ENCODE assay signal across 8 cellular contexts in the genomic region with DNA sequence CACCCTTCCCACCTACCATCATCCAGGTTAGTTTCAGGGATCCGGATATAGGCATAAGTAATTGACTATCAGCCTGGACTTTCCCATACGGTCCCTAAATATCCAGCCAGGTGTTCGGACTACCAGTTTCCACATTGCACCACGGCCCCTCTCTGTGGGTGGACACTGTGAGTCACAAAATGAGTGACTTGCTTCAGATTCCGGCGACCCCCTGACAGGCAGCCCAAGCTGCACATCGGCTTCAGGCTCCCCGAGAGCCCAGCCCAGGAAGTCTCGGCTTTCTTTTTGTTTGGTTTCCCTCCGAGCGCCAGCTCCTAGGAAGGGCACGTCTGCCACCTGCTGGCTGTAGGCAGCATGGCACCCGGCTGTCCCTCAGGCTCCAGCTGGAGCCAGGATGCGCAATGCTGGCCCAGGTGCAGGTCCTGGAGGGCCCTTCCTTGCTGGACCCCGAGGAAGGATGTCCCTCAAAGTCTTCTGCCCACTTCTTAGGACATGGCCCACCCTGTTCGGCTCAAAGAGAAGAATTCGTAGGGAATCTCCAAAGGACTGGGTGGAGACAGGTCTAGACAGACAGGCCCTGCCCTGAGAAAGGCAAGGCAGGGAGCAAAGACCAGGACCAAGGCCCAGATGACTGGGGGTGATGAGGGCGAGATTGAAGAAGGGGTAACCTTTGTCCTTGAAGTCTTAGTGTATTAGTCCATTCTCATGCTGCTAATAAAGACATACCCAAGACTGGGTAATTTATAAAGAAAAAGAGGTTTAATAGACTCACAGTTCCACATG. TPM values are rescaled to one million over a fixed set of nuclear protein-coding genes. Genes with fewer than 3 reads are reported as not detected.
DNase-seq lines count a peak whose midpoint lies in the region; ATAC-seq and TF ChIP-seq lines count a peak whose summit lies in the region.

No MANE protein-coding gene starts in this region.

- peak overlapping the region; percentile 78 for H2AFZ ChIP-seq in mesenchymal stem cell (ENCODE audit: low read depth, low read length)

- H3K4me3 ChIP-seq in mesenchymal stem cell (ENCODE audit: insufficient read depth in 1 of 2, low read depth in 1 of 2, low read length in 2 of 2) = peak overlapping the region in 1 of 2 experiments; percentile 80

- WGBS in mesenchymal stem cell = 16% methylated on average over 17 of the region's 18 CpGs

- no peak overlapping the region for H3K4ac ChIP-seq in mesenchymal stem cell (ENCODE audit: low read depth in 1 of 2, low read length in 2 of 2)

- H3K36me3 Mint-ChIP-seq in activated CD8-positive, alpha-beta T cell treated with anti-CD3 and anti-CD28 coated beads for 36 hours (ENCODE audit: low read depth) = no peaks in the 10 kb centered on the region

- H3K4me1 ChIP-seq in mesenchymal stem cell (ENCODE audit: control insufficient read depth, insufficient read depth, low read depth, low read length) = no peaks in the 10 kb centered on the region

- no peak overlapping the region for H3K14ac ChIP-seq in mesenchymal stem cell (ENCODE audit: low read length in 2 of 2)

- H2BK120ac ChIP-seq in mesenchymal stem cell (ENCODE audit: low read depth, low read length) = no peak overlapping the region

- no peaks in the 10 kb centered on the region for H3K4me1 Mint-ChIP-seq in activated CD8-positive, alpha-beta T cell treated with anti-CD3 and anti-CD28 coated beads for 36 hours (ENCODE audit: low read depth)

- POLR2A ChIA-PET in activated CD8-positive, alpha-beta T cell treated with anti-CD3 and anti-CD28 coated beads for 36 hours (lab: Charles Lee) = interaction anchor here (0.6 kb wide), 1 partner anchor 1279 kb away, joined by 3 read pairs; no protein-coding TSS in a partner anchor

- intact Hi-C loops in activated CD8-positive, alpha-beta T cell treated with anti-CD3 and anti-CD28 coated beads for 36 hours (cut with micrococcal nuclease) = loop anchor here (5.0 to 10.0 kb wide), 2 partner anchors 36 to 1089 kb away; no protein-coding TSS in a partner anchor

- peak overlapping the region; percentile 82 for H3K4me2 ChIP-seq in mesenchymal stem cell (ENCODE audit: low read length, poor library complexity, severe bottlenecking)

- H3K27me3 ChIP-seq in mesenchymal stem cell (ENCODE audit: control insufficient read depth in 1 of 2, insufficient read depth in 1 of 2, low read length in 2 of 2) = peaks cover 9 to 40% of the 10 kb centered on the region in 2 experiments

- no peak overlapping the region for H3K27ac Mint-ChIP-seq in activated CD8-positive, alpha-beta T cell treated with anti-CD3 and anti-CD28 coated beads for 36 hours

- peak overlapping the region; percentile 80 for H3K9ac ChIP-seq in mesenchymal stem cell (ENCODE audit: low read length)

- peak overlapping the region; percentile 56 for H4K8ac ChIP-seq in mesenchymal stem cell (ENCODE audit: low read length)

- no peak overlapping the region for H2BK5ac ChIP-seq in mesenchymal stem cell (ENCODE audit: low read depth, low read length, poor library complexity, severe bottlenecking)

- H3K79me1 ChIP-seq in mesenchymal stem cell (replicated peaks; ENCODE audit: low read length, poor library complexity, severe bottlenecking) = no peaks in the 10 kb centered on the region

- no peak overlapping the region for H3K27ac ChIP-seq in mesenchymal stem cell (ENCODE audit: low read length, poor library complexity, severe bottlenecking)

- H3K27me3 Mint-ChIP-seq in activated CD8-positive, alpha-beta T cell treated with anti-CD3 and anti-CD28 coated beads for 36 hours = peaks cover under 1% of the 10 kb centered on the region

- no peak overlapping the region for H2AK5ac ChIP-seq in mesenchymal stem cell (ENCODE audit: low read length, severe bottlenecking)

- ATAC-seq in GM18873 (IDR thresholded peaks at IDR 0.05; ENCODE audit: low FRiP score, unreplicated experiment) (peak; percentile 93), HG03135 (IDR thresholded peaks at IDR 0.05; ENCODE audit: unreplicated experiment) (peak; percentile 91)
- ATAC-seq in activated CD8-positive, alpha-beta T cell treated with anti-CD3 and anti-CD28 coated beads for 36 hours = peak; percentile 99

- no peak overlapping the region for H2BK12ac ChIP-seq in mesenchymal stem cell (ENCODE audit: low read length in 2 of 2)

- H3K36me3 ChIP-seq in mesenchymal stem cell (ENCODE audit: control insufficient read depth in 1 of 2, insufficient read depth in 2 of 2, low read depth in 1 of 2, low read length in 2 of 2) = no peaks in the 10 kb centered on the region

- DNase-seq in AG20443 (ENCODE audit: low spot score) (peak; percentile 94), NCI-H69 (lab: John Stamatoyannopoulos, UW) (peak; percentile 65), mesenchymal stem cell (peak; percentile 63)
- peak; percentile 82 for DNase-seq in activated CD8-positive, alpha-beta T cell treated with anti-CD3 and anti-CD28 coated beads for 36 hours
- peak; percentile 32 for DNase-seq in effector CD8-positive, alpha-beta T cell (lab: John Stamatoyannopoulos, UW)
- peak; percentile 11 for DNase-seq in stimulated activated CD8-positive, alpha-beta memory T cell treated with anti-CD3 and anti-CD28 coated beads, Interleukin-12 subunit alpha, Interleukin-12 subunit beta, amount 100 ng/mL, for 24 hours (ENCODE audit: extremely low read depth)

- no peak overlapping the region for H2BK15ac ChIP-seq in mesenchymal stem cell (ENCODE audit: low read depth, poor library complexity, severe bottlenecking)

- peak; percentile 97 for TF ChIP-seq CTCF in activated CD8-positive, alpha-beta T cell treated with anti-CD3 and anti-CD28 coated beads for 36 hours (IDR thresholded peaks at IDR 0.05)

- H3K18ac ChIP-seq in mesenchymal stem cell (ENCODE audit: low read depth in 1 of 2, low read length in 2 of 2) = no peak overlapping the region

- H3K23ac ChIP-seq in mesenchymal stem cell (ENCODE audit: low read length in 2 of 2) = no peak overlapping the region

- no peaks in the 10 kb centered on the region for H3K9me3 Mint-ChIP-seq in activated CD8-positive, alpha-beta T cell treated with anti-CD3 and anti-CD28 coated beads for 36 hours

- H3K4me3 Mint-ChIP-seq in activated CD8-positive, alpha-beta T cell treated with anti-CD3 and anti-CD28 coated beads for 36 hours = peak overlapping the region; percentile 58

- H3K9me3 ChIP-seq in mesenchymal stem cell (ENCODE audit: control insufficient read depth, low read length) = no peaks in the 10 kb centered on the region

- H4K91ac ChIP-seq in mesenchymal stem cell (ENCODE audit: low read length) = no peak overlapping the region

- CTCF ChIA-PET in activated CD8-positive, alpha-beta T cell treated with anti-CD3 and anti-CD28 coated beads for 36 hours (lab: Charles Lee) = interaction anchor here (0.6 to 2.0 kb wide), 30 partner anchors 8 to 1092 kb away, joined by 3 to 7 read pairs (median 3); no protein-coding TSS in a partner anchor

RNA-seq across cellular contexts. Expression of a gene that starts 10.6 kb away (rescaled TPM):
- total RNA-seq in activated CD8-positive, alpha-beta T cell treated with anti-CD3 and anti-CD28 coated beads for 36 hours = not detected
- polyA plus RNA-seq in mesenchymal stem cell (2013, experiment 1 of 2) = not detected
- not detected for polyA plus RNA-seq in mesenchymal stem cell (2013, experiment 2 of 2)

Comparison
In these comparisons a context has a peak if more than half of its experiments do, and no peak if none do; other contexts are left out.
1. DNase-seq: peak in every context shown above with its lines; median percentile 94 in AG20443; 82 in activated CD8-positive, alpha-beta T cell treated with anti-CD3 and anti-CD28 coated beads for 36 hours; 65 in NCI-H69; 63 in mesenchymal stem cell; 32 in effector CD8-positive, alpha-beta T cell; 11 in stimulated activated CD8-positive, alpha-beta memory T cell treated with anti-CD3 and anti-CD28 coated beads, Interleukin-12 subunit alpha, Interleukin-12 subunit beta, amount 100 ng/mL, for 24 hours.